In genomic region chr4:107956011-107956410, GRCh38 we compare ENCODE assay signal across 23 cellular contexts.
"Had no signal": no experiment of that assay in that cellular context is flagged by ENCODE, and none has a peak within 500 bp of the region (broad histone marks: within the 10 kb centered on the region; RNA-seq: fewer than 3 reads in every experiment).

No MANE protein-coding gene starts in this region.

- H3K4me3 ChIP-seq: colonic mucosa, esophagus muscularis mucosa, gastrocnemius medialis, heart right ventricle, left lung, lower lobe of right lung had no signal

- H3K9me3 ChIP-seq: colonic mucosa, gastrocnemius medialis had no signal

- H3K27me3 ChIP-seq: colonic mucosa, esophagus muscularis mucosa, gastrocnemius medialis, heart right ventricle, left lung had no signal

- DNase-seq: colonic mucosa; cortex of kidney; effector CD8-positive, alpha-beta T cell; effector memory CD8-positive, alpha-beta T cell; endodermal cell; foreskin melanocyte; gastrocnemius medialis; glutamatergic neuron; head of caudate nucleus; heart right ventricle; hippocampal formation; left cardiac atrium; left lung; left ventricle myocardium superior; lower lobe of right lung; mesendoderm; midbrain; naive thymus-derived CD4-positive, alpha-beta T cell; natural killer cell had no signal

- FAIRE-seq: endometrium, islet of Langerhans, keratinocyte had no signal

- H3K4me1 ChIP-seq: colonic mucosa, esophagus muscularis mucosa, gastrocnemius medialis, heart right ventricle, left lung, lower lobe of right lung had no signal

- H3K27ac ChIP-seq: colonic mucosa, esophagus muscularis mucosa, gastrocnemius medialis, heart right ventricle, left lung, lower lobe of right lung had no signal

- H3K36me3 ChIP-seq: colonic mucosa, left lung had no signal
